ENCODE assay signal across 8 cellular contexts in genomic region chr19:1169921-1170885, GRCh38. TPM values are rescaled to one million over a fixed set of nuclear protein-coding genes. Genes with fewer than 3 reads are reported as not detected.
DNase-seq lines count a peak whose midpoint lies in the region; ATAC-seq and TF ChIP-seq lines count a peak whose summit lies in the region.

No MANE protein-coding gene starts in this region.

- H3K36me3 ChIP-seq in CD8-positive, alpha-beta T cell (ENCODE audit: insufficient read depth, low read length) = no peaks in the 10 kb centered on the region
- no peaks in the 10 kb centered on the region for H3K36me3 ChIP-seq in parathyroid adenoma (ENCODE audit: control insufficient read depth, insufficient read depth, low read length)

- H3K27me3 Mint-ChIP-seq in CD8-positive, alpha-beta T cell (ENCODE audit: low read depth) = no peaks in the 10 kb centered on the region

- POLR2A ChIA-PET in CD8-positive, alpha-beta T cell (lab: Charles Lee) = no interaction called here

- H3K36me3 Mint-ChIP-seq in CD8-positive, alpha-beta T cell = peaks cover 21% of the 10 kb centered on the region

- no peak for ATAC-seq in CD8-positive, alpha-beta T cell
- ATAC-seq in HG02588 (IDR thresholded peaks at IDR 0.05; ENCODE audit: unreplicated experiment) (no peak), GM19324 (IDR thresholded peaks at IDR 0.05; ENCODE audit: low FRiP score, unreplicated experiment) (no peak)

- no peaks in the 10 kb centered on the region for H3K9me3 Mint-ChIP-seq in CD8-positive, alpha-beta T cell

- H3K27ac Mint-ChIP-seq in CD8-positive, alpha-beta T cell = no peak overlapping the region

- peak in 1 of 7 experiments; percentile 18 for DNase-seq in CD8-positive, alpha-beta T cell
- DNase-seq in RPMI7951 (ENCODE audit: low read depth) (peak; percentile 95), epithelial cell of esophagus (ENCODE audit: low read depth) (peak; percentile 81), NCI-H345 treated with DMSO at 0.1 percent for 48 hours (lab: John Stamatoyannopoulos, UW; ENCODE audit: unreplicated experiment) (no peak)
- DNase-seq in activated CD4-positive, CD25-positive, alpha-beta regulatory T cell (lab: John Stamatoyannopoulos, UW) = no peak

- no peak overlapping the region for H3K27ac ChIP-seq in CD8-positive, alpha-beta T cell (ENCODE audit: low read depth, low read length)
- H3K27ac ChIP-seq in parathyroid adenoma = peak overlapping the region; percentile 60

- H3K4me3 Mint-ChIP-seq in CD8-positive, alpha-beta T cell = peak overlapping the region; percentile 6

- no peaks in the 10 kb centered on the region for H3K27me3 ChIP-seq in CD8-positive, alpha-beta T cell (ENCODE audit: insufficient read depth, low read length)
- no peaks in the 10 kb centered on the region for H3K27me3 ChIP-seq in parathyroid adenoma (ENCODE audit: control insufficient read depth, insufficient read depth, low read length)

- no peak overlapping the region for H3K9ac ChIP-seq in parathyroid adenoma

- peaks cover 29% of the 10 kb centered on the region for H3K4me1 Mint-ChIP-seq in CD8-positive, alpha-beta T cell (ENCODE audit: low read depth)

- H3K79me2 ChIP-seq in parathyroid adenoma = peaks cover 36% of the 10 kb centered on the region

- CTCF ChIA-PET in CD8-positive, alpha-beta T cell (lab: Charles Lee) = no interaction called here

- peak overlapping the region; percentile 3 for H2AFZ ChIP-seq in parathyroid adenoma

- no peak for TF ChIP-seq CTCF in CD8-positive, alpha-beta T cell (IDR thresholded peaks at IDR 0.05)
- no peak for TF ChIP-seq CTCF in epithelial cell of esophagus (IDR thresholded peaks at IDR 0.05; ENCODE audit: insufficient read depth, low read depth, low read length, missing control alignments)
- no peak for TF ChIP-seq CTCF in parathyroid adenoma (IDR thresholded peaks at IDR 0.05)

- intact Hi-C loops in CD8-positive, alpha-beta T cell (cut with DNase I, micrococcal nuclease) = no loop called here

- no peak overlapping the region for H3K4me2 ChIP-seq in parathyroid adenoma (ENCODE audit: low read length)

- no peak overlapping the region for H3K4me3 ChIP-seq in CD8-positive, alpha-beta T cell (ENCODE audit: low read depth, low read length)
- H3K4me3 ChIP-seq in epithelial cell of esophagus (ENCODE audit: low read length) (peak overlapping the region; percentile 14), parathyroid adenoma (ENCODE audit: low read depth, low read length) (no peak overlapping the region)

- no peaks in the 10 kb centered on the region for H3K9me3 ChIP-seq in CD8-positive, alpha-beta T cell (ENCODE audit: low read length)
- H3K9me3 ChIP-seq in parathyroid adenoma (ENCODE audit: control insufficient read depth, low read length) = no peaks in the 10 kb centered on the region

- peaks cover 23% of the 10 kb centered on the region for H3K4me1 ChIP-seq in CD8-positive, alpha-beta T cell (ENCODE audit: insufficient read depth, low read length)
- peaks cover 6% of the 10 kb centered on the region for H3K4me1 ChIP-seq in parathyroid adenoma

RNA-seq across cellular contexts. Expression of gene SBNO2, which starts 3.9 kb away (rescaled TPM):
- total RNA-seq in CD8-positive, alpha-beta T cell = 100 to 1,000 TPM; 123 to 134 TPM
- total RNA-seq in RPMI7951 (2014; rRNA removed; shearing (Covaris generic)) = 12.1 and 16.3 TPM in 2 replicates

RNA-seq across cellular contexts. Expression of gene STK11, which starts 35.4 kb away (rescaled TPM):
- 10 to 100 TPM; 38.0 to 43.4 TPM for total RNA-seq in CD8-positive, alpha-beta T cell
- 19.8 and 34.9 TPM in 2 replicates for total RNA-seq in RPMI7951 (2014; rRNA removed; shearing (Covaris generic))

Comparison
In these comparisons a context has a peak if more than half of its experiments do, and no peak if none do; other contexts are left out.
1. DNase-seq: peak in RPMI7951 (single experiment) and epithelial cell of esophagus (single experiment); none in NCI-H345 treated with DMSO at 0.1 percent for 48 hours (single experiment) and activated CD4-positive, CD25-positive, alpha-beta regulatory T cell (0 of 4).